1 cellular context compared by ENCODE assay signal in genomic region chr7:73906874-73907273, GRCh38.
TF ChIP-seq lines count a peak whose summit lies in the region.

No MANE protein-coding gene starts in this region.

TF ChIP-seq in H1, 55 proteins besides CTCF, POLR2A, EP300 and RAD21 (continued from another document):
- TF ChIP-seq USF2 (IDR thresholded peaks at IDR 0.05; ENCODE audit: low read length): no peak
- no peak for TF ChIP-seq BRCA1 (IDR thresholded peaks at IDR 0.05; ENCODE audit: low read depth, low read length)
- no peak for TF ChIP-seq YY1 (IDR thresholded peaks at IDR 0.05; ENCODE audit: low read depth, low read length)
